In the genomic region with DNA sequence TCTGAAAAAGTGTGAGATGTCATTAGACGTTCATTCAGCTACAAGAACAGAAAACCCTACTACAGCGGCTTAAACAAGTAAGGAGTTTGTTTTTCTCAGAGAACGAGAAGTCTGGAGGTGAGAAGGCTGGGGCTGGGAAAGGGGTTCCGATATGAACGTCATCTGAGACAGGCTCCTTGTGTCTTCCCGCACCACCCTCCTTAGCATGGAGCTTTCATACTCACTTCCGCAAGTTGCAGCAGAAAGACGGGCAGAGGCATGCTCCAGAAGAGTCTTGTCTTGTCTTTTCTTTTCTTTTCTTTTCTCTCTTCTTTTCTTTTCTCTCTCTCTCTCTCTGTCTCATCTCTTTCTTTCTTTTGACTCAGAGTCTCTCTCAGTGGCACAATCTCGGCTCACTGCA, we compare ENCODE assay signal across 27 cellular contexts. TPM values are rescaled to one million over a fixed set of nuclear protein-coding genes. Genes with fewer than 3 reads are reported as not detected.
"Had no signal": no experiment of that assay in that cellular context is flagged by ENCODE, and none has a peak within 500 bp of the region (broad histone marks: within the 10 kb centered on the region; RNA-seq: fewer than 3 reads in every experiment).

No MANE protein-coding gene starts in this region.

- H3K4me1 ChIP-seq: adrenal gland, ascending aorta had no signal

- H3K4me3 ChIP-seq: adrenal gland, ascending aorta, body of pancreas, MG63, SJSA1 had no signal

- H3K4me3 Mint-ChIP-seq: activated CD8-positive, alpha-beta T cell treated with anti-CD3 and anti-CD28 coated beads, Interleukin-2, amount 10 ng/mL, durations not matched to agents 7 days and 5 days; activated naive CD8-positive, alpha-beta T cell treated with anti-CD3 and anti-CD28 coated beads, Interleukin-2, amount 10 ng/mL, durations not matched to agents 7 days and 5 days; IgD-negative memory B cell; T-helper 2 cell treated with Interferon-gamma antibody and Interleukin-4, amounts not matched to agents 5 μg/mL and 100 μg/mL, for 36 hours; WTC11 had no signal

- DNase-seq: activated CD4-positive, alpha-beta T cell treated with anti-CD3 and anti-CD28 coated beads for 48 hours; activated CD4-positive, alpha-beta T cell treated with anti-CD3 and anti-CD28 coated beads, Interleukin-2, amount 50 U/mL, for 4 hours; activated CD4-positive, CD25-positive, alpha-beta regulatory T cell treated with anti-CD3 and anti-CD28 coated beads, Interleukin-2, amount 50 U/mL, for 72 hours; activated CD8-positive, alpha-beta memory T cell treated with anti-CD3 and anti-CD28 coated beads, Interleukin-2, amount 50 U/mL, for 48 hours; activated CD8-positive, alpha-beta T cell treated with anti-CD3 and anti-CD28 coated beads, Interleukin-2, amount 10 ng/mL, durations not matched to agents 7 days and 5 days; activated naive CD4-positive, alpha-beta T cell treated with anti-CD3 and anti-CD28 coated beads, Interleukin-2, amount 50 U/mL, for 16 hours; activated naive CD8-positive, alpha-beta T cell treated with anti-CD3 and anti-CD28 coated beads, Interleukin-2, amount 10 ng/mL, durations not matched to agents 7 days and 5 days; activated T-cell treated with anti-CD3 and anti-CD28 coated beads, Interleukin-2, amount 50 U/mL, for 1 hour; adrenal gland; body of pancreas; MG63; NCI-H1105; NCI-H1436; NCI-H1694 treated with DMSO at 0.1 percent for 48 hours; NCI-H2029 treated with DMSO at 0.1 percent for 48 hours; NCI-H345; NCI-H510A; NCI-H526 treated with DMSO at 0.1 percent for 48 hours; NK-92 treated with Interleukin-12 subunit alpha and Interleukin-12 subunit beta, amount 100 ng/mL, for 24 hours; OCI-M1; SHP77; SW 1271 had no signal

- H3K9me3 ChIP-seq: adrenal gland, ascending aorta, body of pancreas, SJSA1 had no signal

- H3K27ac ChIP-seq: adrenal gland, ascending aorta, body of pancreas, SJSA1 had no signal

- H3K36me3 ChIP-seq: adrenal gland, ascending aorta, MG63, SJSA1 had no signal

- ATAC-seq: activated CD8-positive, alpha-beta T cell treated with anti-CD3 and anti-CD28 coated beads, Interleukin-2, amount 10 ng/mL, durations not matched to agents 7 days and 5 days; body of pancreas; WTC11 had no signal

- H3K36me3 Mint-ChIP-seq: activated naive CD8-positive, alpha-beta T cell treated with anti-CD3 and anti-CD28 coated beads, Interleukin-2, amount 10 ng/mL, durations not matched to agents 7 days and 5 days; IgD-negative memory B cell had no signal

- H3K27ac Mint-ChIP-seq: activated CD8-positive, alpha-beta T cell treated with anti-CD3 and anti-CD28 coated beads, Interleukin-2, amount 10 ng/mL, durations not matched to agents 7 days and 5 days; activated naive CD8-positive, alpha-beta T cell treated with anti-CD3 and anti-CD28 coated beads, Interleukin-2, amount 10 ng/mL, durations not matched to agents 7 days and 5 days; IgD-negative memory B cell; T-helper 2 cell treated with Interferon-gamma antibody and Interleukin-4, amounts not matched to agents 5 μg/mL and 100 μg/mL, for 36 hours; WTC11 had no signal

- H3K27me3 ChIP-seq: ascending aorta, body of pancreas, SJSA1 had no signal

RNA-seq across cellular contexts. Expression of a gene that starts 3.6 kb away (rescaled TPM):
- total RNA-seq: activated CD8-positive, alpha-beta T cell treated with anti-CD3 and anti-CD28 coated beads, Interleukin-2, amount 10 ng/mL, durations not matched to agents 7 days and 5 days; ascending aorta; SJSA1 had no signal
